Comparison of ENCODE assay signal across 8 cellular contexts in the genomic region with DNA sequence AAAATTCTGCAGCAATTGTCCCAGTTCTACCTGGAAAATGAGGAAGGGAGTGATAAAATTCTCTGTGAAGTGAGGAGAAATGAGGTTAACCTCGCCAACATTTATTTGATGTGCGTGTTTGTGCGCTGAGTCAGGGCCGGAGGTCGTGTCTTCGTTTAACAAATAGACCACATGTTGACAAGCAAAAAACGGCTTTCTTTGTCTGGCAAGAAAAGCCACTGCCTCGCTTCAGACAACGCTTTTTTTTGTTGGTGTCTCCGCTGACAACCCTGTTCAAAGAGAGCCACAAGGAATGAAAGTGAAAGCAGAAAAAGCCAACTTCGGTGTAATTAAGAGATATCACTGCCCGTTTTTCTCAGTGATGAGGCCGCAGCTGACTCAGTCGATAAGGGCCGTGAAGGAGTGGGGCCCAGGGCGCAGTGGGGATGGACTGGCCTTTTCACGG.
DNase-seq lines count a peak whose midpoint lies in the region; ATAC-seq and TF ChIP-seq lines count a peak whose summit lies in the region.

No MANE protein-coding gene starts in this region.

- H3K4me1 Mint-ChIP-seq in GM23338, result peaks cover 4% of the 10 kb centered on the region; the same call in 1 of the 3 replicates
- peaks cover 4% of the 10 kb centered on the region for H3K4me1 Mint-ChIP-seq in activated B cell treated with CpG ODN at 0.5 μM for 24 hours

- intact Hi-C loops in activated B cell treated with CpG ODN at 0.5 μM for 24 hours (cut with micrococcal nuclease), result no loop called here

- H3K79me1 ChIP-seq in mesendoderm (ENCODE audit: low read length), result no peaks in the 10 kb centered on the region

- CTCF ChIA-PET in activated B cell treated with CpG ODN at 0.5 μM for 24 hours (lab: Charles Lee), result no interaction called here

- H2BK120ac ChIP-seq in mesendoderm (ENCODE audit: low read depth, low read length), result no peak overlapping the region

- POLR2A ChIA-PET in activated B cell treated with CpG ODN at 0.5 μM for 24 hours (lab: Charles Lee), result no interaction called here

- H3K4me3 Mint-ChIP-seq in GM23338 (no peak overlapping the region), activated B cell treated with CpG ODN at 0.5 μM for 24 hours (peak overlapping the region; percentile 54)

- H2BK5ac ChIP-seq in mesendoderm (ENCODE audit: low read length), result no peak overlapping the region

- no peak overlapping the region for H4K8ac ChIP-seq in mesendoderm (ENCODE audit: low read depth, low read length)

- ATAC-seq in GM23338 (no peak), activated B cell treated with CpG ODN at 0.5 μM for 24 hours (ENCODE audit: low read depth) (no peak), GM18907 (IDR thresholded peaks at IDR 0.05; ENCODE audit: unreplicated experiment) (no peak)

- TF ChIP-seq CTCF in GM23338 (conservative IDR thresholded peaks at IDR 0.05; ENCODE audit: low read depth in 2 of 2) (no peak), activated B cell treated with CpG ODN at 0.5 μM for 24 hours (IDR thresholded peaks at IDR 0.05) (no peak)

- no peaks in the 10 kb centered on the region for H3K4me1 ChIP-seq in GM23338 (ENCODE audit: insufficient read depth)
- no peaks in the 10 kb centered on the region for H3K4me1 ChIP-seq in subcutaneous abdominal adipose tissue (ENCODE audit: control insufficient read depth in 5 of 5, insufficient read depth in 5 of 5, low read length in 5 of 5)
- no peaks in the 10 kb centered on the region for H3K4me1 ChIP-seq in mesendoderm (ENCODE audit: control insufficient read depth, low read depth, low read length)

- no CpG with 5 or more reads among the region's 17 CpGs for WGBS in mesendoderm (ENCODE audit: extremely low coverage, insufficient coverage, low lambda C conversion rate)

- DNase-seq in AG08395 (ENCODE audit: low spot score) (peak; percentile 69), GM23338 (ENCODE audit: low spot score) (no peak), activated B cell treated with CpG ODN at 0.5 μM for 24 hours (no peak), islet precursor cell (peak; percentile 44), mesendoderm (no peak), NCI-H774 (lab: John Stamatoyannopoulos, UW) (no peak)

- H3K79me2 ChIP-seq in GM23338 (replicated peaks; ENCODE audit: insufficient read depth) (no peaks in the 10 kb centered on the region), mesendoderm (ENCODE audit: control insufficient read depth, insufficient read depth, low read length) (no peaks in the 10 kb centered on the region)

- H3K9ac ChIP-seq in subcutaneous abdominal adipose tissue (ENCODE audit: low read length in 5 of 5) (no peak overlapping the region), mesendoderm (ENCODE audit: low read length) (no peak overlapping the region)

- H3K9me3 Mint-ChIP-seq in GM23338 (peaks cover 6% of the 10 kb centered on the region; the same call in 2 of the 3 replicates), activated B cell treated with CpG ODN at 0.5 μM for 24 hours (peaks cover 6% of the 10 kb centered on the region)

- no peak overlapping the region for H2BK15ac ChIP-seq in mesendoderm (replicated peaks; ENCODE audit: low read depth)

- H4K5ac ChIP-seq in mesendoderm (ENCODE audit: low read length), result no peak overlapping the region

- no peak overlapping the region for H3K23ac ChIP-seq in mesendoderm (ENCODE audit: low read length)

- H3K36me3 Mint-ChIP-seq in GM23338 (ENCODE audit: low read depth) (no peaks in the 10 kb centered on the region), activated B cell treated with CpG ODN at 0.5 μM for 24 hours (ENCODE audit: low read depth) (no peaks in the 10 kb centered on the region)

- H3K27ac Mint-ChIP-seq in GM23338 (peak overlapping the region; percentile 46; the same call in 1 of the 2 replicates), activated B cell treated with CpG ODN at 0.5 μM for 24 hours (no peak overlapping the region)

- H3K27me3 Mint-ChIP-seq in GM23338 (ENCODE audit: insufficient read depth, low read depth, poor library complexity) (peaks cover 6% of the 10 kb centered on the region), activated B cell treated with CpG ODN at 0.5 μM for 24 hours (no peaks in the 10 kb centered on the region)

- peak overlapping the region; percentile 66; the same call in 1 of the 2 replicates for H2AFZ ChIP-seq in GM23338

- H3K4me2 ChIP-seq in GM23338 (no peak overlapping the region), mesendoderm (ENCODE audit: low read length) (no peak overlapping the region)

- no peak overlapping the region for H3K18ac ChIP-seq in mesendoderm (ENCODE audit: low read length)

- H3K27me3 ChIP-seq in GM23338 (ENCODE audit: insufficient read depth) (no peaks in the 10 kb centered on the region), subcutaneous abdominal adipose tissue (ENCODE audit: control insufficient read depth in 5 of 5, insufficient read depth in 4 of 5, low read length in 5 of 5) (no peaks in the 10 kb centered on the region), mesendoderm (ENCODE audit: insufficient read depth, low read length, poor library complexity) (no peaks in the 10 kb centered on the region)

- H2AK5ac ChIP-seq in mesendoderm (ENCODE audit: low read length), result no peak overlapping the region

- no peak overlapping the region for H3K56ac ChIP-seq in mesendoderm (ENCODE audit: low read length)

- H3K9me3 ChIP-seq in subcutaneous abdominal adipose tissue (ENCODE audit: control insufficient read depth in 5 of 5, low read length in 5 of 5), result peaks cover 0 to 3% (median 0%) of the 10 kb centered on the region in 5 donors

- no peaks in the 10 kb centered on the region for H3K9me2 ChIP-seq in GM23338 (ENCODE audit: insufficient read depth)

- no peaks in the 10 kb centered on the region for H3F3A ChIP-seq in GM23338 (replicated peaks; ENCODE audit: low read depth)

- no peak overlapping the region for H3K27ac ChIP-seq in GM23338 (ENCODE audit: low read depth)
- H3K27ac ChIP-seq in subcutaneous abdominal adipose tissue (ENCODE audit: low read depth, low read length), result no peak overlapping the region
- H3K27ac ChIP-seq in mesendoderm (ENCODE audit: low read depth, low read length), result no peak overlapping the region

- H3K36me3 ChIP-seq in GM23338 (ENCODE audit: insufficient read depth) (no peaks in the 10 kb centered on the region), subcutaneous abdominal adipose tissue (ENCODE audit: control insufficient read depth in 5 of 5, insufficient read depth in 5 of 5, low read length in 5 of 5) (no peaks in the 10 kb centered on the region), mesendoderm (ENCODE audit: control insufficient read depth, insufficient read depth, low read length) (no peaks in the 10 kb centered on the region)

- no peaks in the 10 kb centered on the region for H4K20me1 ChIP-seq in GM23338 (replicated peaks; ENCODE audit: insufficient read depth)

- H3K4me3 ChIP-seq in GM23338 (no peak overlapping the region), subcutaneous abdominal adipose tissue (ENCODE audit: low read depth in 1 of 5, low read length in 5 of 5) (peak overlapping the region in 4 of 5 donors; percentile 17 to 46 (median 22)), mesendoderm (ENCODE audit: low read length) (no peak overlapping the region)

- no peak overlapping the region for H3K4ac ChIP-seq in mesendoderm (ENCODE audit: low read depth, low read length)

TF ChIP-seq in GM23338, 12 proteins besides CTCF, POLR2A, EP300 and RAD21 (continues in another document):
- TF ChIP-seq CREB1 (CRISPR knock-in tag; IDR thresholded peaks at IDR 0.05; ENCODE audit: low read depth) (no peak), POLR2AphosphoS5 (IDR thresholded peaks at IDR 0.05; ENCODE audit: low read depth) (no peak), REST (IDR thresholded peaks at IDR 0.05; ENCODE audit: unreplicated experiment) (no peak), EZH2 (IDR thresholded peaks at IDR 0.05; ENCODE audit: low read depth, unreplicated experiment) (no peak), EZH2phosphoT487 (IDR thresholded peaks at IDR 0.05; ENCODE audit: unreplicated experiment) (no peak), ZNF114 (CRISPR knock-in tag; IDR thresholded peaks at IDR 0.05) (no peak), ZNF331 (CRISPR knock-in tag; IDR thresholded peaks at IDR 0.05; ENCODE audit: low read depth) (no peak), JUNB (IDR thresholded peaks at IDR 0.05; ENCODE audit: unreplicated experiment) (no peak), NANOG (IDR thresholded peaks at IDR 0.05; ENCODE audit: borderline replicate concordance) (no peak), STAT1 (IDR thresholded peaks at IDR 0.05; ENCODE audit: unreplicated experiment) (no peak), ETS1 (IDR thresholded peaks at IDR 0.05) (no peak)

Comparison
In these comparisons a context has a peak if more than half of its experiments do, and no peak if none do; other contexts are left out.
1. DNase-seq: peak in AG08395 (single experiment) and islet precursor cell (single experiment); none in GM23338 (single experiment), activated B cell treated with CpG ODN at 0.5 μM for 24 hours (single experiment), mesendoderm (single experiment) and NCI-H774 (single experiment).
2. H3K4me3 ChIP-seq: peak in subcutaneous abdominal adipose tissue (4 of 5); none in GM23338 (single experiment) and mesendoderm (single experiment).